36 cellular contexts compared by ENCODE assay signal in genomic region chr11:132649277-132649676, GRCh38.
"Had no signal": no experiment of that assay in that cellular context is flagged by ENCODE, and none has a peak within 500 bp of the region (broad histone marks: within the 10 kb centered on the region; RNA-seq: fewer than 3 reads in every experiment).

No MANE protein-coding gene starts in this region.

- H3K36me3 ChIP-seq: adrenal gland, cardiac muscle cell had no signal

- H3K27ac Mint-ChIP-seq: activated B cell treated with CpG ODN at 0.5 μM for 24 hours; activated CD4-positive, alpha-beta memory T cell treated with anti-CD3 and anti-CD28 coated beads for 36 hours; activated CD4-positive, alpha-beta T cell treated with anti-CD3 and anti-CD28 coated beads, Interleukin-2, amount 10 ng/mL, durations not matched to agents 24 days and 14 days; activated CD8-positive, alpha-beta T cell treated with anti-CD3 and anti-CD28 coated beads for 36 hours; activated naive CD4-positive, alpha-beta T cell treated with anti-CD3 and anti-CD28 coated beads for 36 hours; activated naive CD4-positive, alpha-beta T cell treated with anti-CD3 and anti-CD28 coated beads, Interleukin-2, amount 50 U/mL, for 72 hours; activated naive CD8-positive, alpha-beta T cell treated with anti-CD3 and anti-CD28 coated beads for 36 hours; activated T-cell treated with anti-CD3 and anti-CD28 coated beads, Interleukin-2, amount 50 U/mL, for 72 hours; activated T-helper 1 cell treated with anti-CD3 and anti-CD28 coated beads, Interleukin-12 subunit alpha, Interleukin-12 subunit beta, Interleukin-2, Interleukin-4 antibody, amounts not matched to agents 30 ng/mL and 10 ng/mL and 1 ng/mL, durations not matched to agents 14 hours and 24 hours and 36 hours; activated T-helper 17 cell treated with anti-CD3 and anti-CD28 coated beads, Interleukin-2, amount 50 U/mL, for 72 hours; T-helper 1 cell treated with Interleukin-12 subunit alpha and Interleukin-12 subunit beta and Interleukin-4 antibody, amounts not matched to agents 30 μg/mL and 1 μg/mL, for 36 hours; T-helper 2 cell treated with Interferon-gamma antibody and Interleukin-4, amounts not matched to agents 5 μg/mL and 100 μg/mL, for 36 hours had no signal

- H3K27me3 Mint-ChIP-seq: activated B cell treated with CpG ODN at 0.5 μM for 24 hours; activated CD4-positive, alpha-beta T cell treated with anti-CD3 and anti-CD28 coated beads, Interleukin-2, amount 10 ng/mL, durations not matched to agents 24 days and 14 days; activated CD8-positive, alpha-beta T cell treated with anti-CD3 and anti-CD28 coated beads for 36 hours; activated naive CD8-positive, alpha-beta T cell treated with anti-CD3 and anti-CD28 coated beads for 36 hours; activated T-helper 17 cell treated with anti-CD3 and anti-CD28 coated beads, Interleukin-2, amount 50 U/mL, for 72 hours; central memory CD8-positive, alpha-beta T cell had no signal

- DNase-seq: activated B cell treated with CpG ODN at 0.5 μM for 24 hours; activated CD4-positive, alpha-beta memory T cell treated with anti-CD3 and anti-CD28 coated beads for 36 hours; activated CD4-positive, alpha-beta T cell treated with anti-CD3 and anti-CD28 coated beads for 4 hours; activated CD4-positive, alpha-beta T cell treated with anti-CD3 and anti-CD28 coated beads, Interleukin-2, amount 10 ng/mL, durations not matched to agents 24 days and 14 days; activated CD4-positive, alpha-beta T cell treated with anti-CD3 and anti-CD28 coated beads, Interleukin-2, amount 50 U/mL, for 1 hour; activated CD4-positive, alpha-beta T cell treated with anti-CD3 and anti-CD28 coated beads, Interleukin-2, amount 50 U/mL, for 4 hours; activated CD4-positive, CD25-positive, alpha-beta regulatory T cell treated with anti-CD3 and anti-CD28 coated beads, Interleukin-2, amount 50 U/mL, for 72 hours; activated CD8-positive, alpha-beta memory T cell treated with anti-CD3 and anti-CD28 coated beads, Interleukin-2, amount 50 U/mL, for 4 hours; activated CD8-positive, alpha-beta T cell treated with anti-CD3 and anti-CD28 coated beads for 36 hours; activated effector memory CD4-positive, alpha-beta T cell treated with anti-CD3 and anti-CD28 coated beads, Interleukin-2, amount 50 U/mL, for 16 hours; activated gamma-delta T cell treated with Interleukin-2 at 50 U/mL for 16 hours; activated naive CD4-positive, alpha-beta T cell; activated naive CD4-positive, alpha-beta T cell treated with anti-CD3 and anti-CD28 coated beads for 36 hours; activated naive CD4-positive, alpha-beta T cell treated with anti-CD3 and anti-CD28 coated beads, Interleukin-2, amount 50 U/mL, for 16 hours; activated naive CD8-positive, alpha-beta T cell treated with anti-CD3 and anti-CD28 coated beads for 36 hours; activated T-cell treated with anti-CD3 and anti-CD28 coated beads for 4 hours; activated T-cell treated with anti-CD3 and anti-CD28 coated beads, Interleukin-2, amount 50 U/mL, for 1 hour; activated T-cell treated with anti-CD3 and anti-CD28 coated beads, Interleukin-2, amount 50 U/mL, for 4 hours; activated T-cell treated with anti-CD3 and anti-CD28 coated beads, Interleukin-2, amount 50 U/mL, for 72 hours; adrenal gland; amniotic stem cell; aorta; caudate nucleus; cerebellar nuclear complex; T-helper 1 cell; T-helper 2 cell; T-helper 9 cell had no signal

- H3K9me3 ChIP-seq: adrenal gland had no signal

- H3K36me3 Mint-ChIP-seq: activated CD4-positive, alpha-beta memory T cell treated with anti-CD3 and anti-CD28 coated beads for 36 hours; activated naive CD4-positive, alpha-beta T cell treated with anti-CD3 and anti-CD28 coated beads, Interleukin-2, amount 50 U/mL, for 72 hours; activated naive CD8-positive, alpha-beta T cell treated with anti-CD3 and anti-CD28 coated beads for 36 hours; brain had no signal

- H3K27me3 ChIP-seq: adrenal gland, cardiac muscle cell had no signal

- H3K4me3 ChIP-seq: adrenal gland, cardiac muscle cell had no signal

- H3K4me3 Mint-ChIP-seq: activated B cell treated with CpG ODN at 0.5 μM for 24 hours; activated CD4-positive, alpha-beta memory T cell treated with anti-CD3 and anti-CD28 coated beads for 36 hours; activated CD4-positive, alpha-beta T cell treated with anti-CD3 and anti-CD28 coated beads, Interleukin-2, amount 10 ng/mL, durations not matched to agents 24 days and 14 days; activated CD8-positive, alpha-beta T cell treated with anti-CD3 and anti-CD28 coated beads for 36 hours; activated naive CD4-positive, alpha-beta T cell treated with anti-CD3 and anti-CD28 coated beads for 36 hours; activated naive CD8-positive, alpha-beta T cell treated with anti-CD3 and anti-CD28 coated beads for 36 hours; activated T-cell treated with anti-CD3 and anti-CD28 coated beads, Interleukin-2, amount 50 U/mL, for 4 hours; activated T-cell treated with anti-CD3 and anti-CD28 coated beads, Interleukin-2, amount 50 U/mL, for 72 hours; activated T-helper 1 cell treated with anti-CD3 and anti-CD28 coated beads, Interleukin-12 subunit alpha, Interleukin-12 subunit beta, Interleukin-2, Interleukin-4 antibody, amounts not matched to agents 30 ng/mL and 10 ng/mL and 1 ng/mL, durations not matched to agents 14 hours and 24 hours and 36 hours; activated T-helper 17 cell treated with anti-CD3 and anti-CD28 coated beads, Interleukin-2, amount 50 U/mL, for 72 hours; brain; central memory CD8-positive, alpha-beta T cell; T-helper 1 cell treated with Interleukin-12 subunit alpha and Interleukin-12 subunit beta and Interleukin-4 antibody, amounts not matched to agents 30 μg/mL and 1 μg/mL, for 36 hours; T-helper 2 cell treated with Interferon-gamma antibody and Interleukin-4, amounts not matched to agents 5 μg/mL and 100 μg/mL, for 36 hours had no signal

- H3K27ac ChIP-seq: adrenal gland, cardiac muscle cell, VCaP had no signal

- H3K4me1 Mint-ChIP-seq: activated B cell treated with CpG ODN at 0.5 μM for 24 hours; activated CD4-positive, alpha-beta T cell treated with anti-CD3 and anti-CD28 coated beads, Interleukin-2, amount 10 ng/mL, durations not matched to agents 24 days and 14 days; activated naive CD8-positive, alpha-beta T cell treated with anti-CD3 and anti-CD28 coated beads for 36 hours; activated T-helper 17 cell treated with anti-CD3 and anti-CD28 coated beads, Interleukin-2, amount 50 U/mL, for 72 hours; central memory CD8-positive, alpha-beta T cell had no signal

- H3K4me1 ChIP-seq: adrenal gland had no signal

- H3K9me3 Mint-ChIP-seq: activated CD4-positive, alpha-beta memory T cell treated with anti-CD3 and anti-CD28 coated beads for 36 hours; activated CD8-positive, alpha-beta T cell treated with anti-CD3 and anti-CD28 coated beads for 36 hours; activated naive CD4-positive, alpha-beta T cell treated with anti-CD3 and anti-CD28 coated beads for 36 hours; activated naive CD8-positive, alpha-beta T cell treated with anti-CD3 and anti-CD28 coated beads for 36 hours; activated T-cell treated with anti-CD3 and anti-CD28 coated beads, Interleukin-2, amount 50 U/mL, for 4 hours; activated T-helper 1 cell treated with anti-CD3 and anti-CD28 coated beads, Interleukin-12 subunit alpha, Interleukin-12 subunit beta, Interleukin-2, Interleukin-4 antibody, amounts not matched to agents 30 ng/mL and 10 ng/mL and 1 ng/mL, durations not matched to agents 14 hours and 24 hours and 36 hours; activated T-helper 17 cell treated with anti-CD3 and anti-CD28 coated beads, Interleukin-2, amount 50 U/mL, for 72 hours; T-helper 1 cell treated with Interleukin-12 subunit alpha and Interleukin-12 subunit beta and Interleukin-4 antibody, amounts not matched to agents 30 μg/mL and 1 μg/mL, for 36 hours; T-helper 2 cell treated with Interferon-gamma antibody and Interleukin-4, amounts not matched to agents 5 μg/mL and 100 μg/mL, for 36 hours had no signal

- ATAC-seq: activated CD8-positive, alpha-beta T cell treated with anti-CD3 and anti-CD28 coated beads for 36 hours; activated naive CD4-positive, alpha-beta T cell treated with anti-CD3 and anti-CD28 coated beads, Interleukin-2, amount 50 U/mL, for 72 hours; activated T-cell treated with anti-CD3 and anti-CD28 coated beads, Interleukin-2, amount 50 U/mL, for 4 hours; activated T-cell treated with anti-CD3 and anti-CD28 coated beads, Interleukin-2, amount 50 U/mL, for 72 hours; activated T-helper 17 cell treated with anti-CD3 and anti-CD28 coated beads, Interleukin-2, amount 50 U/mL, for 72 hours had no signal
